In genomic region chr7:150962743-150963399, GRCh38 we compare ENCODE assay signal across 9 cellular contexts. TPM values are rescaled to one million over a fixed set of nuclear protein-coding genes. Genes with fewer than 3 reads are reported as not detected.
DNase-seq lines count a peak whose midpoint lies in the region; ATAC-seq and TF ChIP-seq lines count a peak whose summit lies in the region.
"Had no signal": no experiment of that assay in that cellular context is flagged by ENCODE, and none has a peak within 500 bp of the region (broad histone marks: within the 10 kb centered on the region; RNA-seq: fewer than 3 reads in every experiment).

No MANE protein-coding gene starts in this region.

- TF ChIP-seq CTCF in WERI-Rb-1 (IDR thresholded peaks at IDR 0.05; ENCODE audit: low read depth, low read length) (peak; percentile 97), left lung (IDR thresholded peaks at IDR 0.05) (peak; percentile 79 to 87)

- H3K27ac ChIP-seq in HUES6 (ENCODE audit: low read depth, low read length) (no peak overlapping the region; the same call in 1 of the 2 replicates), WERI-Rb-1 (peak overlapping the region; percentile 47), caudate nucleus (ENCODE audit: low read depth, low read length) (no peak overlapping the region), left lung (no peak overlapping the region)
- H3K27ac ChIP-seq: skin epidermis had no signal

- H3K36me3 ChIP-seq in HUES6 (ENCODE audit: control insufficient read depth, insufficient read depth, low read length), result no peaks in the 10 kb centered on the region
- peaks cover 14% of the 10 kb centered on the region for H3K36me3 ChIP-seq in WERI-Rb-1
- no peaks in the 10 kb centered on the region for H3K36me3 ChIP-seq in left lung

- ATAC-seq in GM19023 (IDR thresholded peaks at IDR 0.05; ENCODE audit: unreplicated experiment) (peak; percentile 79), left lung (peak; percentile 92)

- intact Hi-C loops in left lung (cut with DNase I), result no loop called here

- peak overlapping the region; percentile 76 for H3K9ac ChIP-seq in HUES6 (ENCODE audit: low read length)

- H3K27me3 ChIP-seq in HUES6 (ENCODE audit: control insufficient read depth, insufficient read depth, low read length) (no peaks in the 10 kb centered on the region), WERI-Rb-1 (ENCODE audit: insufficient read depth, low read depth, severe bottlenecking) (no peaks in the 10 kb centered on the region), left lung (peaks cover 0 to 84% of the 10 kb centered on the region in 2 donors)

- H3K9me3 ChIP-seq in HUES6 (ENCODE audit: control insufficient read depth, insufficient read depth, low read depth, low read length) (no peaks in the 10 kb centered on the region), WERI-Rb-1 (ENCODE audit: severe bottlenecking) (no peaks in the 10 kb centered on the region), left lung (no peaks in the 10 kb centered on the region)

- no peak overlapping the region for H3K4me3 ChIP-seq in HUES6 (ENCODE audit: low read depth, low read length)
- H3K4me3 ChIP-seq in WERI-Rb-1 (ENCODE audit: low read depth, low read length), result no peak overlapping the region
- H3K4me3 ChIP-seq in left lung, result no peak overlapping the region
- H3K4me3 ChIP-seq: skin epidermis had no signal

- DNase-seq in AG20443 (ENCODE audit: low spot score), result peak; percentile 91
- peak; percentile 81 for DNase-seq in WERI-Rb-1
- peak in 43 of 61 donors; percentile 12 to 75 (median 38) for DNase-seq in caudate nucleus (lab: John Stamatoyannopoulos, UW)
- DNase-seq in left lung, result peak in 1 of 2 donors; percentile 81
- peak; percentile 30 to 36 (median 32) for DNase-seq in stimulated activated CD4-positive, alpha-beta T cell treated with anti-CD3 and anti-CD28 coated beads, TNF-alpha, amount 100 ng/mL, for 48 hours (ENCODE audit: low read depth in 3 of 3)
- no peak for DNase-seq in putamen (ENCODE audit: low spot score)

- H3K4me1 ChIP-seq in HUES6 (ENCODE audit: control insufficient read depth, insufficient read depth, low read length) (peaks cover 36% of the 10 kb centered on the region), left lung (peaks cover 0 to 5% of the 10 kb centered on the region in 2 donors)

RNA-seq across cellular contexts. Expression of gene KCNH2, which starts 15.2 kb away (rescaled TPM):
- 1 to 10 TPM in 1 of 2 donors, under 1 TPM in 1; 0.82 to 1.3 TPM for total RNA-seq in left lung

RNA-seq across cellular contexts. Expression of gene NOS3, which starts 27.9 kb away (rescaled TPM):
- 10 to 100 TPM; 12.1 to 21.8 TPM for total RNA-seq in left lung
